In the genomic region with DNA sequence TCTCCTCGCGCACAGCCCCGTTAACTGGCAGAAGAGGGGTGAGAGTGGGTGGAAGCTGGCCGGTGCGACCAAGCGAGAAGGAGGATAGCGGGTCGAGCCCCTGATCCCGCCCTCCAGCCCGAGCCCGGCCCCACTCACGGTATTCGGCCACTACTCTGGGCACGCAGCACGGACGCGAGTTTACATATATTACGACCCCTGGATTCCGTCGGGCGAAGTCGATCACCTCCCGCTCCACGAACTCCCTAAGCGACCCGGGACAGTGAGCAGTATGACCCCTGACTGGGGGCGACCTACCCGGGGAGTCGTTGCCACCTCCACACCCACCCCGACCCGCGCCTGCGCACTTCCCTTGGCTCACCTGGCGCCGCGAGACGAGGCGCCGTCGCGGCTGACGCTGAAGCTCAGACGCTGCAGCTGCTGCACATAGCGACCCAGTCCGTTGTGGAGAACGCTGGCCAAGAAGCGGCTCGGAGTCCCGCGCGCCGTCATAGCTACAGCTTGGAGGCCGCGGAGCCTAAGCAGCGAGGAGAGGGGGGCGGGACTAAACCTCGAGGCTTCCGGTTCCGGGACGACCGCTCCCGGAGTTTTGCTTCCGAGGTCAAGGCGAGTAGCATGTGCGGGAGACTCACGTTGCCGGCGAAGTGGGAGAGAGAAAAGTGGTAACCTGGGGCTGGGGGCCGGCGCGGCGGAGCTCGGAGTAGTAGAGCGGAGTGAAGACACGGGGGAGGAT, we compare ENCODE assay signal across 1 cellular context.
TF ChIP-seq lines count a peak whose summit lies in the region.

A gene (minus strand): TSS at position 546 of the 733 bp plus-strand sequence. CDS start 54 bp downstream, at position 492.
A gene (plus strand): TSS at position 592 of the 733 bp plus-strand sequence. CDS start 668 bp downstream, outside the sequence.

TF ChIP-seq in K562, 482 proteins besides CTCF, POLR2A, EP300 and RAD21 (continued from another document and continues in another):
- TF ChIP-seq, protein P1, sequence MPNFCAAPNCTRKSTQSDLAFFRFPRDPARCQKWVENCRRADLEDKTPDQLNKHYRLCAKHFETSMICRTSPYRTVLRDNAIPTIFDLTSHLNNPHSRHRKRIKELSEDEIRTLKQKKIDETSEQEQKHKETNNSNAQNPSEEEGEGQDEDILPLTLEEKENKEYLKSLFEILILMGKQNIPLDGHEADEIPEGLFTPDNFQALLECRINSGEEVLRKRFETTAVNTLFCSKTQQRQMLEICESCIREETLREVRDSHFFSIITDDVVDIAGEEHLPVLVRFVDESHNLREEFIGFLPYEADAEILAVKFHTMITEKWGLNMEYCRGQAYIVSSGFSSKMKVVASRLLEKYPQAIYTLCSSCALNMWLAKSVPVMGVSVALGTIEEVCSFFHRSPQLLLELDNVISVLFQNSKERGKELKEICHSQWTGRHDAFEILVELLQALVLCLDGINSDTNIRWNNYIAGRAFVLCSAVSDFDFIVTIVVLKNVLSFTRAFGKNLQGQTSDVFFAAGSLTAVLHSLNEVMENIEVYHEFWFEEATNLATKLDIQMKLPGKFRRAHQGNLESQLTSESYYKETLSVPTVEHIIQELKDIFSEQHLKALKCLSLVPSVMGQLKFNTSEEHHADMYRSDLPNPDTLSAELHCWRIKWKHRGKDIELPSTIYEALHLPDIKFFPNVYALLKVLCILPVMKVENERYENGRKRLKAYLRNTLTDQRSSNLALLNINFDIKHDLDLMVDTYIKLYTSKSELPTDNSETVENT (CRISPR knock-in tag; IDR thresholded peaks at IDR 0.05), result no peak
- TF ChIP-seq CBX3 (IDR thresholded peaks at IDR 0.05; ENCODE audit: borderline replicate concordance in 1 of 2, low read length in 2 of 2) (no peak), HMG20B (CRISPR knock-in tag; IDR thresholded peaks at IDR 0.05) (no peak), ELF1 (tag; IDR thresholded peaks at IDR 0.05) (no peak; the same call in 1 of the 2 replicates), TEAD2 (tag; IDR thresholded peaks at IDR 0.05) (no peak), CAMTA2 (CRISPR knock-in tag; conservative IDR thresholded peaks at IDR 0.05) (no peak), FIP1L1 (IDR thresholded peaks at IDR 0.05; ENCODE audit: low read depth, low read length, poor library complexity, severe bottlenecking) (no peak), STAT5A (IDR thresholded peaks at IDR 0.05; ENCODE audit: borderline replicate concordance, low read length) (no peak), PRMT5 (CRISPR knock-in tag; IDR thresholded peaks at IDR 0.05) (no peak), MCM7 (IDR thresholded peaks at IDR 0.05) (no peak), KDM2B (CRISPR knock-in tag; IDR thresholded peaks at IDR 0.05) (no peak), ESRRB (CRISPR knock-in tag; IDR thresholded peaks at IDR 0.05; ENCODE audit: borderline replicate concordance) (no peak), RFX5 (IDR thresholded peaks at IDR 0.05; ENCODE audit: low read depth, low read length) (no peak), MAFG (tag; conservative IDR thresholded peaks at IDR 0.05) (no peak), ZNF764 (CRISPR knock-in tag; IDR thresholded peaks at IDR 0.05; ENCODE audit: low read depth) (no peak), SLC30A9 (CRISPR knock-in tag; IDR thresholded peaks at IDR 0.05) (no peak), YY1 (IDR thresholded peaks at IDR 0.05; ENCODE audit: borderline replicate concordance in 1 of 3, control insufficient read depth in 1 of 3, extremely low read depth in 1 of 3, insufficient read depth in 3 of 3, insufficient read length in 1 of 3, insufficient replicate concordance in 2 of 3, low read depth in 1 of 3, low read length in 2 of 3) (no peak), HDGF (IDR thresholded peaks at IDR 0.05) (no peak), NCOA6 (IDR thresholded peaks at IDR 0.05) (no peak), HNRNPL (IDR thresholded peaks at IDR 0.05; ENCODE audit: low read depth, low read length) (no peak), SRSF1 (IDR thresholded peaks at IDR 0.05; ENCODE audit: low read depth, low read length) (no peak), NFE2 (IDR thresholded peaks at IDR 0.05; ENCODE audit: low read depth) (no peak), BRF1 (IDR thresholded peaks at IDR 0.05; ENCODE audit: borderline replicate concordance, extremely low read depth, insufficient read length) (no peak), TCF7L2 (IDR thresholded peaks at IDR 0.05; ENCODE audit: low read depth, low read length) (no peak), L3MBTL2 (IDR thresholded peaks at IDR 0.05) (peak; percentile 89), MCM2 (IDR thresholded peaks at IDR 0.05; ENCODE audit: low read depth) (no peak), ZEB2 (IDR thresholded peaks at IDR 0.05) (no peak), POLR2B (IDR thresholded peaks at IDR 0.05; ENCODE audit: low read depth, partially characterized antibody) (peak; percentile 57), FOXP1 (CRISPR knock-in tag; IDR thresholded peaks at IDR 0.05) (no peak), KAT7 (CRISPR knock-in tag; IDR thresholded peaks at IDR 0.05; ENCODE audit: borderline replicate concordance) (no peak; the same call in 1 of the 2 replicates), ZNF785 (CRISPR knock-in tag; IDR thresholded peaks at IDR 0.05) (no peak), GABPB1 (CRISPR knock-in tag; IDR thresholded peaks at IDR 0.05) (peak; percentile 99), EWSR1 (IDR thresholded peaks at IDR 0.05; ENCODE audit: borderline replicate concordance, low read depth, partially characterized antibody) (no peak), ZNF695 (CRISPR knock-in tag; IDR thresholded peaks at IDR 0.05) (no peak), ZNF76 (CRISPR knock-in tag; IDR thresholded peaks at IDR 0.05; ENCODE audit: borderline replicate concordance) (no peak), SMC3 (conservative IDR thresholded peaks at IDR 0.05; ENCODE audit: insufficient read depth, low read depth, low read length) (no peak)
- TF ChIP-seq, protein P2, sequence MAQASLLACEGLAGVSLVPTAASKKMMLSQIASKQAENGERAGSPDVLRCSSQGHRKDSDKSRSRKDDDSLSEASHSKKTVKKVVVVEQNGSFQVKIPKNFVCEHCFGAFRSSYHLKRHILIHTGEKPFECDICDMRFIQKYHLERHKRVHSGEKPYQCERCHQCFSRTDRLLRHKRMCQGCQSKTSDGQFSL (CRISPR knock-in tag; IDR thresholded peaks at IDR 0.05), result no peak
- TF ChIP-seq, protein P2 (tag; IDR thresholded peaks at IDR 0.05), result no peak
- TF ChIP-seq, protein P3, sequence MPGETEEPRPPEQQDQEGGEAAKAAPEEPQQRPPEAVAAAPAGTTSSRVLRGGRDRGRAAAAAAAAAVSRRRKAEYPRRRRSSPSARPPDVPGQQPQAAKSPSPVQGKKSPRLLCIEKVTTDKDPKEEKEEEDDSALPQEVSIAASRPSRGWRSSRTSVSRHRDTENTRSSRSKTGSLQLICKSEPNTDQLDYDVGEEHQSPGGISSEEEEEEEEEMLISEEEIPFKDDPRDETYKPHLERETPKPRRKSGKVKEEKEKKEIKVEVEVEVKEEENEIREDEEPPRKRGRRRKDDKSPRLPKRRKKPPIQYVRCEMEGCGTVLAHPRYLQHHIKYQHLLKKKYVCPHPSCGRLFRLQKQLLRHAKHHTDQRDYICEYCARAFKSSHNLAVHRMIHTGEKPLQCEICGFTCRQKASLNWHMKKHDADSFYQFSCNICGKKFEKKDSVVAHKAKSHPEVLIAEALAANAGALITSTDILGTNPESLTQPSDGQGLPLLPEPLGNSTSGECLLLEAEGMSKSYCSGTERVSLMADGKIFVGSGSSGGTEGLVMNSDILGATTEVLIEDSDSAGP (CRISPR knock-in tag; IDR thresholded peaks at IDR 0.05), result no peak
- TF ChIP-seq, protein P4, sequence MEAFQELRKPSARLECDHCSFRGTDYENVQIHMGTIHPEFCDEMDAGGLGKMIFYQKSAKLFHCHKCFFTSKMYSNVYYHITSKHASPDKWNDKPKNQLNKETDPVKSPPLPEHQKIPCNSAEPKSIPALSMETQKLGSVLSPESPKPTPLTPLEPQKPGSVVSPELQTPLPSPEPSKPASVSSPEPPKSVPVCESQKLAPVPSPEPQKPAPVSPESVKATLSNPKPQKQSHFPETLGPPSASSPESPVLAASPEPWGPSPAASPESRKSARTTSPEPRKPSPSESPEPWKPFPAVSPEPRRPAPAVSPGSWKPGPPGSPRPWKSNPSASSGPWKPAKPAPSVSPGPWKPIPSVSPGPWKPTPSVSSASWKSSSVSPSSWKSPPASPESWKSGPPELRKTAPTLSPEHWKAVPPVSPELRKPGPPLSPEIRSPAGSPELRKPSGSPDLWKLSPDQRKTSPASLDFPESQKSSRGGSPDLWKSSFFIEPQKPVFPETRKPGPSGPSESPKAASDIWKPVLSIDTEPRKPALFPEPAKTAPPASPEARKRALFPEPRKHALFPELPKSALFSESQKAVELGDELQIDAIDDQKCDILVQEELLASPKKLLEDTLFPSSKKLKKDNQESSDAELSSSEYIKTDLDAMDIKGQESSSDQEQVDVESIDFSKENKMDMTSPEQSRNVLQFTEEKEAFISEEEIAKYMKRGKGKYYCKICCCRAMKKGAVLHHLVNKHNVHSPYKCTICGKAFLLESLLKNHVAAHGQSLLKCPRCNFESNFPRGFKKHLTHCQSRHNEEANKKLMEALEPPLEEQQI (IDR thresholded peaks at IDR 0.05), result no peak
- TF ChIP-seq, protein P5, sequence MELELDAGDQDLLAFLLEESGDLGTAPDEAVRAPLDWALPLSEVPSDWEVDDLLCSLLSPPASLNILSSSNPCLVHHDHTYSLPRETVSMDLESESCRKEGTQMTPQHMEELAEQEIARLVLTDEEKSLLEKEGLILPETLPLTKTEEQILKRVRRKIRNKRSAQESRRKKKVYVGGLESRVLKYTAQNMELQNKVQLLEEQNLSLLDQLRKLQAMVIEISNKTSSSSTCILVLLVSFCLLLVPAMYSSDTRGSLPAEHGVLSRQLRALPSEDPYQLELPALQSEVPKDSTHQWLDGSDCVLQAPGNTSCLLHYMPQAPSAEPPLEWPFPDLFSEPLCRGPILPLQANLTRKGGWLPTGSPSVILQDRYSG (tag; conservative IDR thresholded peaks at IDR 0.05; ENCODE audit: low read depth), result no peak
- TF ChIP-seq, protein P6, sequence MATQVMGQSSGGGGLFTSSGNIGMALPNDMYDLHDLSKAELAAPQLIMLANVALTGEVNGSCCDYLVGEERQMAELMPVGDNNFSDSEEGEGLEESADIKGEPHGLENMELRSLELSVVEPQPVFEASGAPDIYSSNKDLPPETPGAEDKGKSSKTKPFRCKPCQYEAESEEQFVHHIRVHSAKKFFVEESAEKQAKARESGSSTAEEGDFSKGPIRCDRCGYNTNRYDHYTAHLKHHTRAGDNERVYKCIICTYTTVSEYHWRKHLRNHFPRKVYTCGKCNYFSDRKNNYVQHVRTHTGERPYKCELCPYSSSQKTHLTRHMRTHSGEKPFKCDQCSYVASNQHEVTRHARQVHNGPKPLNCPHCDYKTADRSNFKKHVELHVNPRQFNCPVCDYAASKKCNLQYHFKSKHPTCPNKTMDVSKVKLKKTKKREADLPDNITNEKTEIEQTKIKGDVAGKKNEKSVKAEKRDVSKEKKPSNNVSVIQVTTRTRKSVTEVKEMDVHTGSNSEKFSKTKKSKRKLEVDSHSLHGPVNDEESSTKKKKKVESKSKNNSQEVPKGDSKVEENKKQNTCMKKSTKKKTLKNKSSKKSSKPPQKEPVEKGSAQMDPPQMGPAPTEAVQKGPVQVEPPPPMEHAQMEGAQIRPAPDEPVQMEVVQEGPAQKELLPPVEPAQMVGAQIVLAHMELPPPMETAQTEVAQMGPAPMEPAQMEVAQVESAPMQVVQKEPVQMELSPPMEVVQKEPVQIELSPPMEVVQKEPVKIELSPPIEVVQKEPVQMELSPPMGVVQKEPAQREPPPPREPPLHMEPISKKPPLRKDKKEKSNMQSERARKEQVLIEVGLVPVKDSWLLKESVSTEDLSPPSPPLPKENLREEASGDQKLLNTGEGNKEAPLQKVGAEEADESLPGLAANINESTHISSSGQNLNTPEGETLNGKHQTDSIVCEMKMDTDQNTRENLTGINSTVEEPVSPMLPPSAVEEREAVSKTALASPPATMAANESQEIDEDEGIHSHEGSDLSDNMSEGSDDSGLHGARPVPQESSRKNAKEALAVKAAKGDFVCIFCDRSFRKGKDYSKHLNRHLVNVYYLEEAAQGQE (CRISPR knock-in tag; IDR thresholded peaks at IDR 0.05; ENCODE audit: low read depth), result no peak
- TF ChIP-seq, protein P7, sequence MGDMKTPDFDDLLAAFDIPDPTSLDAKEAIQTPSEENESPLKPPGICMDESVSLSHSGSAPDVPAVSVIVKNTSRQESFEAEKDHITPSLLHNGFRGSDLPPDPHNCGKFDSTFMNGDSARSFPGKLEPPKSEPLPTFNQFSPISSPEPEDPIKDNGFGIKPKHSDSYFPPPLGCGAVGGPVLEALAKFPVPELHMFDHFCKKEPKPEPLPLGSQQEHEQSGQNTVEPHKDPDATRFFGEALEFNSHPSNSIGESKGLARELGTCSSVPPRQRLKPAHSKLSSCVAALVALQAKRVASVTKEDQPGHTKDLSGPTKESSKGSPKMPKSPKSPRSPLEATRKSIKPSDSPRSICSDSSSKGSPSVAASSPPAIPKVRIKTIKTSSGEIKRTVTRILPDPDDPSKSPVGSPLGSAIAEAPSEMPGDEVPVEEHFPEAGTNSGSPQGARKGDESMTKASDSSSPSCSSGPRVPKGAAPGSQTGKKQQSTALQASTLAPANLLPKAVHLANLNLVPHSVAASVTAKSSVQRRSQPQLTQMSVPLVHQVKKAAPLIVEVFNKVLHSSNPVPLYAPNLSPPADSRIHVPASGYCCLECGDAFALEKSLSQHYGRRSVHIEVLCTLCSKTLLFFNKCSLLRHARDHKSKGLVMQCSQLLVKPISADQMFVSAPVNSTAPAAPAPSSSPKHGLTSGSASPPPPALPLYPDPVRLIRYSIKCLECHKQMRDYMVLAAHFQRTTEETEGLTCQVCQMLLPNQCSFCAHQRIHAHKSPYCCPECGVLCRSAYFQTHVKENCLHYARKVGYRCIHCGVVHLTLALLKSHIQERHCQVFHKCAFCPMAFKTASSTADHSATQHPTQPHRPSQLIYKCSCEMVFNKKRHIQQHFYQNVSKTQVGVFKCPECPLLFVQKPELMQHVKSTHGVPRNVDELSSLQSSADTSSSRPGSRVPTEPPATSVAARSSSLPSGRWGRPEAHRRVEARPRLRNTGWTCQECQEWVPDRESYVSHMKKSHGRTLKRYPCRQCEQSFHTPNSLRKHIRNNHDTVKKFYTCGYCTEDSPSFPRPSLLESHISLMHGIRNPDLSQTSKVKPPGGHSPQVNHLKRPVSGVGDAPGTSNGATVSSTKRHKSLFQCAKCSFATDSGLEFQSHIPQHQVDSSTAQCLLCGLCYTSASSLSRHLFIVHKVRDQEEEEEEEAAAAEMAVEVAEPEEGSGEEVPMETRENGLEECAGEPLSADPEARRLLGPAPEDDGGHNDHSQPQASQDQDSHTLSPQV (IDR thresholded peaks at IDR 0.05), result no peak
- TF ChIP-seq, protein P8, sequence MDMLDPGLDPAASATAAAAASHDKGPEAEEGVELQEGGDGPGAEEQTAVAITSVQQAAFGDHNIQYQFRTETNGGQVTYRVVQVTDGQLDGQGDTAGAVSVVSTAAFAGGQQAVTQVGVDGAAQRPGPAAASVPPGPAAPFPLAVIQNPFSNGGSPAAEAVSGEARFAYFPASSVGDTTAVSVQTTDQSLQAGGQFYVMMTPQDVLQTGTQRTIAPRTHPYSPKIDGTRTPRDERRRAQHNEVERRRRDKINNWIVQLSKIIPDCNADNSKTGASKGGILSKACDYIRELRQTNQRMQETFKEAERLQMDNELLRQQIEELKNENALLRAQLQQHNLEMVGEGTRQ (CRISPR knock-in tag; IDR thresholded peaks at IDR 0.05), result no peak
